ENCODE assay signal across 20 cellular contexts in the genomic region with DNA sequence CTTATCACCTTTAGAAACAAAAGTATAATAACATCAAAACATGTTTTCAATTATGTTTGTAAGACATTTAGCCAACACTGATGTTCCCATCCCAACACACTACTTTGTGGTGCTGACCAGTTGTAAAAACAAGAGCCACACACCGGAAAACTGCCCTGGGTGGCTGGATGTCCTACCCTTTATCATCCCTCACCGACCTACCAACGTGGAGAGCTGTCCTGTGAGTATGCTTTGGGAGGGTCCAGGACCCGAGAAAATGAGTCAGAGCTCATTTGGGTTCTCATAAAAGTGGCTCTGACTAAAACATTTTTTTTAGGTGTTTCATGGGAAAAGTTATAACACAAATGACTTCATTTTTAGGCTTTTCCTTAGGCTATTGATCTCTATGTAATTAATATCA. TPM values are rescaled to one million over a fixed set of nuclear protein-coding genes. Genes with fewer than 3 reads are reported as not detected.
DNase-seq lines count a peak whose midpoint lies in the region; ATAC-seq, FAIRE-seq and TF ChIP-seq lines count a peak whose summit lies in the region.
"Had no signal": no experiment of that assay in that cellular context is flagged by ENCODE, and none has a peak within 500 bp of the region (broad histone marks: within the 10 kb centered on the region; RNA-seq: fewer than 3 reads in every experiment).

No MANE protein-coding gene starts in this region.

- H3K9me3 ChIP-seq in small intestine (ENCODE audit: control insufficient read depth, low read depth): no peaks in the 10 kb centered on the region
- H3K9me3 ChIP-seq in heart left ventricle: no peaks in the 10 kb centered on the region

- CTCF ChIA-PET in activated CD4-positive, alpha-beta memory T cell treated with anti-CD3 and anti-CD28 coated beads for 36 hours (lab: Charles Lee): no interaction called here

- H3K27me3 ChIP-seq in brain microvascular endothelial cell (replicated peaks) (no peaks in the 10 kb centered on the region), small intestine (ENCODE audit: control insufficient read depth in 2 of 2, insufficient read depth in 2 of 2, low read length in 2 of 2) (no peaks in the 10 kb centered on the region), heart left ventricle (no peaks in the 10 kb centered on the region)

- in situ Hi-C loops in brain microvascular endothelial cell (cut with HindIII; ENCODE audit: low pct_ligation_motif_present, low sequenced_read_pairs): no loop called here

- H3K4me3 ChIP-seq in brain microvascular endothelial cell (ENCODE audit: low read depth, low read length) (no peak overlapping the region), small intestine (ENCODE audit: low read depth in 1 of 2, low read length in 2 of 2) (no peak overlapping the region), heart left ventricle (no peak overlapping the region)

- TF ChIP-seq CTCF in brain microvascular endothelial cell (IDR thresholded peaks at IDR 0.05; ENCODE audit: low read depth, low read length, missing control alignments) (no peak), heart left ventricle (IDR thresholded peaks at IDR 0.05) (no peak)

- WGBS in small intestine, 3 donors: 78 to 85% (median 84%) methylated on average over 4 of the region's 4 CpGs
- WGBS in heart left ventricle, 4 donors: 81 to 92% (median 87%) methylated on average over 4 of the region's 4 CpGs

- H3K36me3 ChIP-seq in brain microvascular endothelial cell (replicated peaks) (no peaks in the 10 kb centered on the region), small intestine (ENCODE audit: control insufficient read depth in 2 of 2, insufficient read depth in 2 of 2, low read length in 2 of 2) (no peaks in the 10 kb centered on the region), heart left ventricle (no peaks in the 10 kb centered on the region)

- no peak overlapping the region for H3K27ac ChIP-seq in brain microvascular endothelial cell
- H3K27ac ChIP-seq in small intestine (ENCODE audit: low read depth in 1 of 2, low read length in 1 of 2): no peak overlapping the region
- no peak overlapping the region for H3K27ac ChIP-seq in heart left ventricle
- H3K27ac ChIP-seq: C4-2B, KMS-11 had no signal

- H3K9me3 Mint-ChIP-seq in activated CD4-positive, alpha-beta memory T cell treated with anti-CD3 and anti-CD28 coated beads for 36 hours: no peaks in the 10 kb centered on the region

- FAIRE-seq in small intestine (lab: Jason Lieb, UNC): peak; percentile 36
- FAIRE-seq: G401.6, GM12892, H1 had no signal

- H3K4me1 ChIP-seq in small intestine (ENCODE audit: control insufficient read depth in 2 of 2, insufficient read depth in 1 of 2, low read depth in 1 of 2, low read length in 1 of 2) (no peaks in the 10 kb centered on the region), heart left ventricle (no peaks in the 10 kb centered on the region)

- POLR2A ChIA-PET in activated CD4-positive, alpha-beta memory T cell treated with anti-CD3 and anti-CD28 coated beads for 36 hours (lab: Charles Lee): no interaction called here

- intact Hi-C loops in activated CD4-positive, alpha-beta memory T cell treated with anti-CD3 and anti-CD28 coated beads for 36 hours (cut with micrococcal nuclease): no loop called here
- intact Hi-C loops in heart left ventricle (cut with DNase I): no loop called here

- TF ChIP-seq POLR2A in heart left ventricle (IDR thresholded peaks at IDR 0.05): no peak

- DNase-seq in Daoy (ENCODE audit: low read depth) (peak; percentile 53), LHCN-M2 (ENCODE audit: low read depth) (peak; percentile 62), brain microvascular endothelial cell (peak; percentile 61), small intestine (no peak), ecto neural progenitor cell (ENCODE audit: low spot score) (no peak), heart left ventricle (no peak)
- no peak for DNase-seq in activated CD4-positive, alpha-beta memory T cell treated with anti-CD3 and anti-CD28 coated beads for 36 hours
- DNase-seq: NCI-H1105 treated with DMSO at 0.1 percent for 48 hours, NCI-H187, NCI-H2171, NCI-H446 treated with DMSO at 0.1 percent for 48 hours, NCI-H748 treated with DMSO at 0.1 percent for 48 hours had no signal

- no peak overlapping the region for H3K4me3 Mint-ChIP-seq in activated CD4-positive, alpha-beta memory T cell treated with anti-CD3 and anti-CD28 coated beads for 36 hours

- H3K27ac Mint-ChIP-seq in activated CD4-positive, alpha-beta memory T cell treated with anti-CD3 and anti-CD28 coated beads for 36 hours: no peak overlapping the region

- no peak for ATAC-seq in heart left ventricle
- no peak for ATAC-seq in HG02588 (IDR thresholded peaks at IDR 0.05; ENCODE audit: unreplicated experiment)
- ATAC-seq: Right ventricle myocardium inferior, SK-N-SH treated with all-trans-retinoic acid at 6 μM for 48 hours had no signal

- H3K4me1 Mint-ChIP-seq in activated CD4-positive, alpha-beta memory T cell treated with anti-CD3 and anti-CD28 coated beads for 36 hours (ENCODE audit: low read depth): no peaks in the 10 kb centered on the region

- peaks cover 3% of the 10 kb centered on the region for H3K27me3 Mint-ChIP-seq in activated CD4-positive, alpha-beta memory T cell treated with anti-CD3 and anti-CD28 coated beads for 36 hours

- H3K36me3 Mint-ChIP-seq in activated CD4-positive, alpha-beta memory T cell treated with anti-CD3 and anti-CD28 coated beads for 36 hours: no peaks in the 10 kb centered on the region

RNA-seq across cellular contexts. Expression of a gene that starts 29.3 kb away (rescaled TPM):
- not detected in 2 replicates for total RNA-seq in Daoy (2014; rRNA removed; shearing (Covaris generic))
- total RNA-seq in LHCN-M2 (2014; rRNA removed) (not detected in 2 replicates), heart left ventricle (not detected)
- polyA plus RNA-seq in LHCN-M2 (2012): not detected
- polyA plus RNA-seq in small intestine (not detected), heart left ventricle (not detected)
- total RNA-seq in activated CD4-positive, alpha-beta memory T cell treated with anti-CD3 and anti-CD28 coated beads for 36 hours: not detected
- total RNA-seq: H1, Right ventricle myocardium inferior had no signal
- polyA plus RNA-seq: H1 had no signal

RNA-seq across cellular contexts. Expression of a gene that starts 39.0 kb away (rescaled TPM):
- total RNA-seq in Daoy (2014; rRNA removed; shearing (Covaris generic)): 0.06 TPM in 1 of 2 replicates, not detected in the other
- total RNA-seq in LHCN-M2 (2014; rRNA removed) (0.06 TPM in 1 of 2 replicates, not detected in the other), heart left ventricle (not detected)
- polyA plus RNA-seq in LHCN-M2 (2012): not detected
- polyA plus RNA-seq in small intestine (not detected), heart left ventricle (not detected)
- total RNA-seq in activated CD4-positive, alpha-beta memory T cell treated with anti-CD3 and anti-CD28 coated beads for 36 hours: not detected
- total RNA-seq: H1, Right ventricle myocardium inferior had no signal

Comparison
In these comparisons a context has a peak if more than half of its experiments do, and no peak if none do; other contexts are left out.
1. DNase-seq: peak in Daoy (single experiment), LHCN-M2 (single experiment) and brain microvascular endothelial cell (single experiment); none in small intestine (single experiment), ecto neural progenitor cell (single experiment), activated CD4-positive, alpha-beta memory T cell treated with anti-CD3 and anti-CD28 coated beads for 36 hours (single experiment) and heart left ventricle (0 of 5).